8 cellular contexts compared by ENCODE assay signal in genomic region chr1:17118706-17119075, GRCh38. TPM values are rescaled to one million over a fixed set of nuclear protein-coding genes. Genes with fewer than 3 reads are reported as not detected.
DNase-seq lines count a peak whose midpoint lies in the region; ATAC-seq and TF ChIP-seq lines count a peak whose summit lies in the region.

No MANE protein-coding gene starts in this region.

- DNase-seq in NT2/D1 (ENCODE audit: low read depth, low spot score) (no peak), esophagus squamous epithelium (lab: John Stamatoyannopoulos, UW) (no peak), mucosa of gallbladder (ENCODE audit: low spot score) (no peak), DMS153 treated with DMSO at 0.1 percent for 48 hours (lab: John Stamatoyannopoulos, UW; ENCODE audit: unreplicated experiment) (no peak)
- DNase-seq in activated CD4-positive, alpha-beta memory T cell treated with anti-CD3 and anti-CD28 coated beads for 36 hours: no peak

- H3K27ac ChIP-seq in esophagus squamous epithelium (no peak overlapping the region), rectal smooth muscle tissue (ENCODE audit: low read depth, low read length) (no peak overlapping the region)

- 7 to 8% methylated on average over 7 to 11 of the region's 14 CpGs for WGBS in esophagus squamous epithelium, 2 donors

- TF ChIP-seq POLR2A in esophagus squamous epithelium (IDR thresholded peaks at IDR 0.05): no peak

- H3K27ac Mint-ChIP-seq in activated CD4-positive, alpha-beta memory T cell treated with anti-CD3 and anti-CD28 coated beads for 36 hours: no peak overlapping the region

- peaks cover 20% of the 10 kb centered on the region for H3K27me3 ChIP-seq in NT2/D1 (ENCODE audit: insufficient read depth, insufficient read length)
- H3K27me3 ChIP-seq in esophagus squamous epithelium: peaks cover 0 to 64% (median 9%) of the 10 kb centered on the region in 4 donors
- H3K27me3 ChIP-seq in rectal smooth muscle tissue (ENCODE audit: control insufficient read depth, insufficient read depth, low read length): peaks cover 8% of the 10 kb centered on the region

- TF ChIP-seq CTCF in esophagus squamous epithelium (IDR thresholded peaks at IDR 0.05): no peak

- no peak for ATAC-seq in esophagus mucosa

- H3K36me3 ChIP-seq in ES-I3 (ENCODE audit: insufficient read depth, low read length) (no peaks in the 10 kb centered on the region), NT2/D1 (ENCODE audit: insufficient read depth, insufficient read length, low read length) (no peaks in the 10 kb centered on the region), esophagus squamous epithelium (no peaks in the 10 kb centered on the region), rectal smooth muscle tissue (ENCODE audit: control insufficient read depth, insufficient read depth, low read length) (no peaks in the 10 kb centered on the region)

- H3K4me1 ChIP-seq in ES-I3 (ENCODE audit: insufficient read depth, low read length) (peaks cover 15% of the 10 kb centered on the region), NT2/D1 (ENCODE audit: insufficient read depth, insufficient read length) (peaks cover 12% of the 10 kb centered on the region), esophagus squamous epithelium (peaks cover 13 to 29% (median 14%) of the 10 kb centered on the region in 3 donors), rectal smooth muscle tissue (ENCODE audit: control insufficient read depth, insufficient read depth, low read length) (peaks cover 2% of the 10 kb centered on the region)

- H3K4me1 Mint-ChIP-seq in activated CD4-positive, alpha-beta memory T cell treated with anti-CD3 and anti-CD28 coated beads for 36 hours (ENCODE audit: low read depth): peaks cover 10% of the 10 kb centered on the region

- intact Hi-C loops in esophagus squamous epithelium (cut with DNase I): no loop called here
- intact Hi-C loops in activated CD4-positive, alpha-beta memory T cell treated with anti-CD3 and anti-CD28 coated beads for 36 hours (cut with micrococcal nuclease): no loop called here

- no peaks in the 10 kb centered on the region for H3K9me3 ChIP-seq in ES-I3 (ENCODE audit: control insufficient read depth, insufficient read depth, low read length)
- H3K9me3 ChIP-seq in NT2/D1 (ENCODE audit: insufficient read depth, low read length): no peaks in the 10 kb centered on the region
- no peaks in the 10 kb centered on the region for H3K9me3 ChIP-seq in esophagus squamous epithelium

- POLR2A ChIA-PET in activated CD4-positive, alpha-beta memory T cell treated with anti-CD3 and anti-CD28 coated beads for 36 hours (lab: Charles Lee): no interaction called here

- H3K4me3 Mint-ChIP-seq in activated CD4-positive, alpha-beta memory T cell treated with anti-CD3 and anti-CD28 coated beads for 36 hours: no peak overlapping the region

- CTCF ChIA-PET in activated CD4-positive, alpha-beta memory T cell treated with anti-CD3 and anti-CD28 coated beads for 36 hours (lab: Charles Lee): no interaction called here

- peak overlapping the region; percentile 73; the same call in 1 of the 2 replicates for H3K9ac ChIP-seq in ES-I3 (ENCODE audit: low read depth, low read length)
- peak overlapping the region; percentile 79 for H3K9ac ChIP-seq in NT2/D1 (ENCODE audit: insufficient read length, low read depth)
- peak overlapping the region; percentile 26 for H3K9ac ChIP-seq in rectal smooth muscle tissue (ENCODE audit: low read length)

- H3K27me3 Mint-ChIP-seq in activated CD4-positive, alpha-beta memory T cell treated with anti-CD3 and anti-CD28 coated beads for 36 hours: peaks cover 49% of the 10 kb centered on the region

- H3K4me3 ChIP-seq in NT2/D1 (ENCODE audit: insufficient read length, low read depth) (peak overlapping the region; percentile 71), esophagus squamous epithelium (peak overlapping the region in 3 of 4 donors; percentile 16 to 57 (median 38)), rectal smooth muscle tissue (ENCODE audit: low read length) (peak overlapping the region; percentile 66)

- H3K9me3 Mint-ChIP-seq in activated CD4-positive, alpha-beta memory T cell treated with anti-CD3 and anti-CD28 coated beads for 36 hours: no peaks in the 10 kb centered on the region

- H3K36me3 Mint-ChIP-seq in activated CD4-positive, alpha-beta memory T cell treated with anti-CD3 and anti-CD28 coated beads for 36 hours: no peaks in the 10 kb centered on the region

RNA-seq across cellular contexts. Expression of gene PADI2, which starts 0.6 kb away (rescaled TPM):
- 1 to 10 TPM in 2 of 4 donors, under 1 TPM in 2; 0.57 to 2.1 (median 1.1) TPM for total RNA-seq in esophagus squamous epithelium
- total RNA-seq in esophagus mucosa: 0.92 TPM
- total RNA-seq in activated CD4-positive, alpha-beta memory T cell treated with anti-CD3 and anti-CD28 coated beads for 36 hours: not detected
- total RNA-seq in mucosa of gallbladder: 8.6 TPM

Comparison
In these comparisons a context has a peak if more than half of its experiments do, and no peak if none do; other contexts are left out.
1. H3K9ac ChIP-seq: peak in every context shown above with its lines; median percentile 79 in NT2/D1; 73 in ES-I3; 26 in rectal smooth muscle tissue.